In genomic region chr2:97112320-97113049, GRCh38 we compare ENCODE assay signal across 8 cellular contexts. TPM values are rescaled to one million over a fixed set of nuclear protein-coding genes. Genes with fewer than 3 reads are reported as not detected.
DNase-seq lines count a peak whose midpoint lies in the region; ATAC-seq, FAIRE-seq and TF ChIP-seq lines count a peak whose summit lies in the region.
"Not testable (repeated sequence)": the region's sequence is repeated elsewhere in the genome, so short reads cannot be mapped to it uniquely, and the experiment has no call there.

No MANE protein-coding gene starts in this region.

- peak overlapping the region; percentile 82 for H2AFZ ChIP-seq in HepG2 (ENCODE audit: low read length)

- H3K79me2 ChIP-seq in HepG2 (ENCODE audit: insufficient read depth, low read length) = not testable (repeated sequence)

- intact Hi-C loops in HepG2 (cut with micrococcal nuclease; ENCODE audit: unreplicated experiment); aorta (cut with DNase I): not testable (repeated sequence)

- H3K4me3 ChIP-seq in epithelial cell of esophagus (ENCODE audit: low read length) (peak overlapping the region; percentile 50), HepG2 (replicated peaks in 1 of 3; ENCODE audit: insufficient read depth in 1 of 3, low read depth in 2 of 3, low read length in 3 of 3) (peak overlapping the region; percentile 61 to 81 (median 66); a peak in 5 of 6 replicates), skeletal muscle tissue (ENCODE audit: low read length in 3 of 3) (peak overlapping the region; percentile 78 to 87 (median 81)), aorta (ENCODE audit: low read length in 2 of 2) (peak overlapping the region in 1 of 2 donors; percentile 19)

- peak overlapping the region; percentile 92 for H3K4me2 ChIP-seq in HepG2 (ENCODE audit: low read depth, low read length)

- CTCF ChIA-PET in RWPE1 (lab: Yijun Ruan, JAX) (interaction anchor here (0.6 to 1.2 kb wide), 2 partner anchors 102 to 297 kb away, joined by 3 to 6 read pairs; no protein-coding TSS in a partner anchor), HepG2 (lab: Yijun Ruan, JAX; ENCODE audit: low intra/inter-chr PET ratio, low total read pairs) (interaction anchor here (0.9 to 2.0 kb wide), 6 partner anchors 11 to 254 kb away, joined by 3 to 23 read pairs (median 5); partner anchors contain the start of gene ANKRD39)

- ATAC-seq in HG02943 (IDR thresholded peaks at IDR 0.05; ENCODE audit: low read depth, unreplicated experiment) (peak; percentile 64), HepG2 (peak; percentile 63), aorta (ENCODE audit: low FRiP score) (peak; percentile 98)

- DNase-seq in GM13977 (ENCODE audit: low spot score) = not testable (repeated sequence)
- peak; percentile 16 for DNase-seq in RWPE1 (ENCODE audit: low spot score)
- peak; percentile 25 for DNase-seq in activated T-helper 9 cell treated with anti-CD3 and anti-CD28 coated beads, Interleukin-2, amount 50 U/mL, for 16 hours (ENCODE audit: low read depth)
- DNase-seq in epithelial cell of esophagus (ENCODE audit: low read depth) = peak; percentile 53
- peak; percentile 28 for DNase-seq in HepG2 (ENCODE audit: low spot score)
- peak; percentile 59 to 81 for DNase-seq in aorta

- H3K9me3 ChIP-seq in HepG2 (ENCODE audit: low read length); skeletal muscle tissue (ENCODE audit: control insufficient read depth in 3 of 3, low read length in 3 of 3); aorta (ENCODE audit: control insufficient read depth, low read length): not testable (repeated sequence)

- H3K9ac ChIP-seq in HepG2 (ENCODE audit: insufficient read depth, low read depth, low read length) (peak overlapping the region; percentile 77), skeletal muscle tissue (ENCODE audit: low read depth in 1 of 3, low read length in 3 of 3) (peak overlapping the region; percentile 72 to 88 (median 81))

- peak; percentile 76 for FAIRE-seq in HepG2 (lab: Jason Lieb, UNC)

- not testable (repeated sequence) for H3K27me3 ChIP-seq in HepG2 (ENCODE audit: control insufficient read depth in 1 of 2, insufficient read depth in 2 of 2, low read length in 2 of 2); skeletal muscle tissue (ENCODE audit: control insufficient read depth in 3 of 3, insufficient read depth in 3 of 3, low read length in 3 of 3); aorta (ENCODE audit: control insufficient read depth in 1 of 2, insufficient read depth in 2 of 2, low read length in 1 of 2)

- not testable (repeated sequence) for TF ChIP-seq POLR2A in HepG2 (IDR thresholded peaks at IDR 0.05; ENCODE audit: insufficient read depth in 1 of 2, low read depth in 2 of 2, low read length in 2 of 2)

- TF ChIP-seq CTCF in GM13977 (IDR thresholded peaks at IDR 0.05; ENCODE audit: extremely low read depth, insufficient read depth, missing control alignments) (peak; percentile 69), RWPE1 (conservative IDR thresholded peaks at IDR 0.05; ENCODE audit: low read depth) (peak; percentile 86), epithelial cell of esophagus (IDR thresholded peaks at IDR 0.05; ENCODE audit: insufficient read depth, low read depth, low read length, missing control alignments) (peak; percentile 69), HepG2 (CRISPR knock-in tag; IDR thresholded peaks at IDR 0.05) (peak; percentile 83)

- WGBS in HepG2 (ENCODE audit: low lambda C conversion rate) = 2% methylated on average over 22 of the region's 44 CpGs
- WGBS in aorta, 2 donors = 1% methylated on average over 28 to 43 of the region's 44 CpGs

- not testable (repeated sequence) for TF ChIP-seq EP300 in HepG2 (IDR thresholded peaks at IDR 0.05; ENCODE audit: low read depth in 2 of 2, low read length in 2 of 2); HepG2 (CRISPR knock-in tag; IDR thresholded peaks at IDR 0.05; ENCODE audit: borderline replicate concordance)

- BruUV-seq in HepG2 (replicated peaks; lab: Mats Ljungman, UMichigan) = TSS peak; percentile 84

- not testable (repeated sequence) for H4K20me1 ChIP-seq in HepG2 (ENCODE audit: insufficient read depth, low read length)

- POLR2A ChIA-PET in RWPE1 (lab: Yijun Ruan, JAX; ENCODE audit: low non-redundant PET) (interaction anchor here (0.6 kb wide), 1 partner anchor 678 kb away, joined by 3 read pairs; no protein-coding TSS in a partner anchor), HepG2 (lab: Yijun Ruan, JAX) (interaction anchor here (0.7 to 1.6 kb wide), 4 partner anchors 244 to 904 kb away, joined by 3 to 4 read pairs (median 4); partner anchors contain the start of genes ANKRD39 and STARD7)

- H3K27ac ChIP-seq in RWPE1 (peak overlapping the region; percentile 97), HepG2 (ENCODE audit: extremely low read length, insufficient read depth, low read length) (peak overlapping the region; percentile 87), skeletal muscle tissue (ENCODE audit: low read depth, low read length) (peak overlapping the region; percentile 72), aorta (ENCODE audit: low read depth in 1 of 2, low read length in 2 of 2) (peak overlapping the region in 1 of 2 donors; percentile 38)

- in situ Hi-C loops in GM13977 (cut with MboI; ENCODE audit: low pct_unique_long_range_greater_than_20kb, low sequenced_read_pairs, unreplicated experiment); HepG2 (cut with HindIII; ENCODE audit: extremely low pct_ligation_motif_present, low pct_unique_long_range_greater_than_20kb): not testable (repeated sequence)

- TF ChIP-seq RAD21 in HepG2 (CRISPR knock-in tag; IDR thresholded peaks at IDR 0.05) = peak; percentile 80

- H3K36me3 ChIP-seq in HepG2 (replicated peaks in 1 of 2; ENCODE audit: control insufficient read depth in 1 of 2, insufficient read depth in 2 of 2, low read length in 2 of 2); skeletal muscle tissue (ENCODE audit: control insufficient read depth in 3 of 3, insufficient read depth in 3 of 3, low read length in 3 of 3); aorta (ENCODE audit: control insufficient read depth in 1 of 2, insufficient read depth in 2 of 2, low read length in 1 of 2): not testable (repeated sequence)

- not testable (repeated sequence) for H3K4me1 ChIP-seq in HepG2 (ENCODE audit: insufficient read depth, low read length); skeletal muscle tissue (ENCODE audit: control insufficient read depth in 3 of 3, insufficient read depth in 3 of 3, low read length in 3 of 3); aorta (ENCODE audit: control insufficient read depth in 1 of 2, insufficient read depth in 2 of 2, low read length in 2 of 2)

RNA-seq across cellular contexts. Expression of gene ANKRD36, which starts 0.5 kb away (rescaled TPM):
- total RNA-seq in HepG2 (2016; rRNA removed; fragmentation: Illumina TruSeq; extraction: Trizol) (6.1 and 27.3 TPM in 2 replicates), skeletal muscle tissue (25.1 TPM), aorta (10 to 100 TPM; 37.2 to 62.6 TPM)
- 14.6 and 17.7 TPM in 2 replicates for total RNA-seq in HepG2 (2016; cell fraction: cytosol; rRNA removed; fragmentation: Illumina TruSeq; extraction: Trizol; ENCODE audit: low read depth)
- 6.0 and 25.5 TPM in 2 replicates for total RNA-seq in HepG2 (2016; cell fraction: insoluble cytoplasmic fraction; rRNA removed; fragmentation: Illumina TruSeq; extraction: Trizol)
- total RNA-seq in HepG2 (2016; cell fraction: membrane; rRNA removed; fragmentation: Illumina TruSeq; extraction: Trizol) = 14.0 and 19.5 TPM in 2 replicates
- 99.2 and 110 TPM in 2 replicates for total RNA-seq in HepG2 (2016; cell fraction: nucleus; rRNA removed; fragmentation: Illumina TruSeq; extraction: Trizol)
- polyA plus RNA-seq in HepG2 (2011; rRNA removed) (5.3 and 6.4 TPM in 2 replicates), aorta (1 to 10 TPM; 1.8 to 8.4 TPM)
- polyA plus RNA-seq in HepG2 (2011; cell fraction: cytosol; rRNA removed) = 0.75 and 0.78 TPM in 2 replicates
- 35.4 and 41.9 TPM in 2 replicates for polyA plus RNA-seq in HepG2 (2011; cell fraction: nucleus; rRNA removed)
- 5.0 and 6.5 TPM in 2 replicates for polyA plus RNA-seq in HepG2 (2012)
- 0.52 and 0.75 TPM in 2 replicates for polyA plus RNA-seq in HepG2 (2016; cell fraction: cytosol; fragmentation: Illumina TruSeq; extraction: Trizol; ENCODE audit: low read depth)
- polyA plus RNA-seq in HepG2 (2016; cell fraction: insoluble cytoplasmic fraction; fragmentation: Illumina TruSeq; extraction: Trizol; ENCODE audit: low read depth) = 3.5 and 3.9 TPM in 2 replicates
- polyA plus RNA-seq in HepG2 (2016; cell fraction: membrane; fragmentation: Illumina TruSeq; extraction: Trizol; ENCODE audit: low read depth) = 1.1 and 1.4 TPM in 2 replicates
- 29.7 and 37.1 TPM in 2 replicates for polyA plus RNA-seq in HepG2 (2016; cell fraction: nucleus; fragmentation: Illumina TruSeq; extraction: Trizol; ENCODE audit: insufficient read depth, low read depth)
- polyA minus RNA-seq in HepG2 (2011; rRNA and poly(A)+ RNA removed; ENCODE audit: low replicate concordance) = 49.0 and 88.6 TPM in 2 replicates
- 2.3 and 3.1 TPM in 2 replicates for polyA minus RNA-seq in HepG2 (2011; cell fraction: cytosol; rRNA and poly(A)+ RNA removed)
- 267 and 288 TPM in 2 replicates for polyA minus RNA-seq in HepG2 (2011; cell fraction: nucleus; rRNA and poly(A)+ RNA removed)

RNA-seq across cellular contexts. Expression of gene FAHD2B, which starts 17.8 kb away (rescaled TPM):
- total RNA-seq in HepG2 (2016; rRNA removed; fragmentation: Illumina TruSeq; extraction: Trizol) = 6.4 and 7.2 TPM in 2 replicates
- total RNA-seq in HepG2 (2016; cell fraction: cytosol; rRNA removed; fragmentation: Illumina TruSeq; extraction: Trizol; ENCODE audit: low read depth) = 1.9 and 2.1 TPM in 2 replicates
- total RNA-seq in HepG2 (2016; cell fraction: insoluble cytoplasmic fraction; rRNA removed; fragmentation: Illumina TruSeq; extraction: Trizol) = 7.4 and 7.7 TPM in 2 replicates
- total RNA-seq in HepG2 (2016; cell fraction: membrane; rRNA removed; fragmentation: Illumina TruSeq; extraction: Trizol) = 2.3 and 2.8 TPM in 2 replicates
- total RNA-seq in HepG2 (2016; cell fraction: nucleus; rRNA removed; fragmentation: Illumina TruSeq; extraction: Trizol) = 4.9 TPM in 2 replicates
- polyA plus RNA-seq in HepG2 (2011; rRNA removed) = 6.7 and 11.9 TPM in 2 replicates
- 9.6 TPM in 2 replicates for polyA plus RNA-seq in HepG2 (2011; cell fraction: cytosol; rRNA removed)
- 24.2 and 27.2 TPM in 2 replicates for polyA plus RNA-seq in HepG2 (2011; cell fraction: nucleus; rRNA removed)
- polyA plus RNA-seq in HepG2 (2012) = 8.4 and 8.7 TPM in 2 replicates
- 2.7 and 3.4 TPM in 2 replicates for polyA plus RNA-seq in HepG2 (2016; cell fraction: cytosol; fragmentation: Illumina TruSeq; extraction: Trizol; ENCODE audit: low read depth)
- polyA plus RNA-seq in HepG2 (2016; cell fraction: insoluble cytoplasmic fraction; fragmentation: Illumina TruSeq; extraction: Trizol; ENCODE audit: low read depth) = 9.2 and 9.7 TPM in 2 replicates
- polyA plus RNA-seq in HepG2 (2016; cell fraction: membrane; fragmentation: Illumina TruSeq; extraction: Trizol; ENCODE audit: low read depth) = 2.9 and 3.7 TPM in 2 replicates
- polyA plus RNA-seq in HepG2 (2016; cell fraction: nucleus; fragmentation: Illumina TruSeq; extraction: Trizol; ENCODE audit: insufficient read depth, low read depth) = 11.3 and 15.3 TPM in 2 replicates
- 15.1 and 27.7 TPM in 2 replicates for polyA minus RNA-seq in HepG2 (2011; rRNA and poly(A)+ RNA removed; ENCODE audit: low replicate concordance)
- 3.5 and 6.2 TPM in 2 replicates for polyA minus RNA-seq in HepG2 (2011; cell fraction: cytosol; rRNA and poly(A)+ RNA removed)
- polyA minus RNA-seq in HepG2 (2011; cell fraction: nucleus; rRNA and poly(A)+ RNA removed) = 10.6 and 10.7 TPM in 2 replicates
- total RNA-seq in skeletal muscle tissue = 6.3 TPM
- 10 to 100 TPM; 12.0 to 14.6 TPM for total RNA-seq in aorta
- polyA plus RNA-seq in aorta = 10 to 100 TPM; 13.1 to 20.0 TPM
